In genomic region chr4:2961411-2962098, GRCh38 we compare ENCODE assay signal across 8 cellular contexts. TPM values are rescaled to one million over a fixed set of nuclear protein-coding genes. Genes with fewer than 3 reads are reported as not detected.
DNase-seq lines count a peak whose midpoint lies in the region; ATAC-seq and TF ChIP-seq lines count a peak whose summit lies in the region.

No MANE protein-coding gene starts in this region.

- no peak for TF ChIP-seq RAD21 in IMR-90 (IDR thresholded peaks at IDR 0.05; ENCODE audit: low read length)

- H3K23ac ChIP-seq in IMR-90 (ENCODE audit: low read depth, low read length), result peak overlapping the region; percentile 47

- peak overlapping the region; percentile 54; the same call in 1 of the 2 replicates for H3K14ac ChIP-seq in IMR-90 (replicated peaks; ENCODE audit: low read depth, low read length)

- H3K9ac ChIP-seq in IMR-90 (ENCODE audit: low read depth, low read length), result no peak overlapping the region

- H2BK20ac ChIP-seq in IMR-90 (ENCODE audit: low read depth, low read length), result no peak overlapping the region

- H3K4me3 ChIP-seq in IMR-90 (ENCODE audit: insufficient read depth, low read depth, low read length), result peak overlapping the region; percentile 87; the same call in 1 of the 2 replicates
- peak overlapping the region; percentile 98 to 100 for H3K4me3 ChIP-seq in left lung
- peak overlapping the region; percentile 76 to 95 for H3K4me3 ChIP-seq in vagina
- H3K4me3 ChIP-seq in adrenal gland, result peak overlapping the region in 1 of 4 donors; percentile 93

- peaks cover 39% of the 10 kb centered on the region for H4K20me1 ChIP-seq in IMR-90 (ENCODE audit: insufficient read depth, low read length)

- no peaks in the 10 kb centered on the region for H3K9me3 ChIP-seq in IMR-90 (ENCODE audit: control insufficient read depth, insufficient read depth, low read length)
- H3K9me3 ChIP-seq in left lung, result no peaks in the 10 kb centered on the region
- no peaks in the 10 kb centered on the region for H3K9me3 ChIP-seq in vagina
- no peaks in the 10 kb centered on the region for H3K9me3 ChIP-seq in adrenal gland (replicated peaks in 1 of 3)

- H3K27me3 ChIP-seq in IMR-90 (ENCODE audit: control insufficient read depth, insufficient read depth, low read length), result no peaks in the 10 kb centered on the region
- H3K27me3 ChIP-seq in left lung, result no peaks in the 10 kb centered on the region
- no peaks in the 10 kb centered on the region for H3K27me3 ChIP-seq in vagina
- H3K27me3 ChIP-seq in adrenal gland, result no peaks in the 10 kb centered on the region

- no TSS peak for BruUV-seq in IMR-90 (replicated peaks; lab: Mats Ljungman, UMichigan)

- WGBS in IMR-90 (ENCODE audit: extremely low coverage in 2 of 2, insufficient read length in 1 of 2), 2 experiments, result 54% methylated on average over 8 of the region's 15 CpGs; no CpG with 5 or more reads in 1 of the 2 experiments
- 72 to 79% (median 75%) methylated on average over 15 of the region's 15 CpGs for WGBS in adrenal gland, 4 donors

- H3K27me3 Mint-ChIP-seq in activated T-cell treated with anti-CD3 and anti-CD28 coated beads, Interleukin-2, amount 50 U/mL, for 72 hours (ENCODE audit: low read depth), result no peaks in the 10 kb centered on the region

- no peak overlapping the region for H2BK15ac ChIP-seq in IMR-90 (ENCODE audit: low read depth, low read length)

- TF ChIP-seq CTCF in IMR-90 (conservative IDR thresholded peaks at IDR 0.05; ENCODE audit: low read depth, low read length), result no peak
- TF ChIP-seq CTCF in left lung (IDR thresholded peaks at IDR 0.05), result no peak
- no peak for TF ChIP-seq CTCF in vagina (IDR thresholded peaks at IDR 0.05)
- no peak for TF ChIP-seq CTCF in adrenal gland (IDR thresholded peaks at IDR 0.05)

- no peak overlapping the region for H3K4ac ChIP-seq in IMR-90 (ENCODE audit: low read depth, low read length)

- H2BK5ac ChIP-seq in IMR-90 (ENCODE audit: low read depth, low read length, poor library complexity, severe bottlenecking), result no peak overlapping the region

- dilution Hi-C loops in IMR-90 (cut with HindIII; ENCODE audit: low sequenced_read_pairs, unreplicated experiment), result no loop called here

- H3K27ac ChIP-seq in IMR-90 (ENCODE audit: insufficient read depth, low read length) (no peak overlapping the region), left lung (no peak overlapping the region), vagina (no peak overlapping the region), adrenal gland (peak overlapping the region in 1 of 5 donors; percentile 89)

- peaks cover 10 to 15% of the 10 kb centered on the region in 2 donors for H3K36me3 Mint-ChIP-seq in activated T-cell treated with anti-CD3 and anti-CD28 coated beads, Interleukin-2, amount 50 U/mL, for 72 hours (ENCODE audit: insufficient read depth in 2 of 2)

- intact Hi-C loops in IMR-90 (cut with micrococcal nuclease) (no loop called here), left lung (cut with DNase I) (no loop called here), vagina (cut with DNase I) (no loop called here), adrenal gland (cut with DNase I) (no loop called here)

- H3K27ac Mint-ChIP-seq in activated T-cell treated with anti-CD3 and anti-CD28 coated beads, Interleukin-2, amount 50 U/mL, for 72 hours, result peak overlapping the region; percentile 91

- H3K4me1 Mint-ChIP-seq in activated T-cell treated with anti-CD3 and anti-CD28 coated beads, Interleukin-2, amount 50 U/mL, for 72 hours (ENCODE audit: low read depth), result peaks cover 59% of the 10 kb centered on the region

- ATAC-seq in IMR-90 (ENCODE audit: low read depth) (no peak), left lung (no peak), GM21825 (IDR thresholded peaks at IDR 0.05; ENCODE audit: unreplicated experiment) (no peak)
- ATAC-seq in activated T-cell treated with anti-CD3 and anti-CD28 coated beads, Interleukin-2, amount 50 U/mL, for 72 hours (replicated peaks in 1 of 2), result peak; percentile 16 to 28

- peak; percentile 12 to 41 for DNase-seq in AML-193 (lab: John Stamatoyannopoulos, UW)
- DNase-seq in IMR-90, result no peak
- DNase-seq in activated T-cell treated with anti-CD3 and anti-CD28 coated beads, Interleukin-2, amount 50 U/mL, for 72 hours, result peak; percentile 35 to 36
- DNase-seq in left lung, result no peak
- DNase-seq in vagina (ENCODE audit: extremely low spot score in 2 of 2), result peak in 1 of 2 donors; percentile 83
- DNase-seq in adrenal gland, result no peak
- no peak for DNase-seq in NCI-H526 treated with DMSO at 0.1 percent for 48 hours (lab: John Stamatoyannopoulos, UW)

- no peaks in the 10 kb centered on the region for H3K9me3 Mint-ChIP-seq in activated T-cell treated with anti-CD3 and anti-CD28 coated beads, Interleukin-2, amount 50 U/mL, for 72 hours

- H3K4me1 ChIP-seq in IMR-90 (ENCODE audit: control insufficient read depth, insufficient read depth, low read length), result peaks cover 15% of the 10 kb centered on the region
- H3K4me1 ChIP-seq in left lung, result peaks cover 10 to 42% of the 10 kb centered on the region in 2 donors
- peaks cover 27% of the 10 kb centered on the region for H3K4me1 ChIP-seq in vagina
- H3K4me1 ChIP-seq in adrenal gland (replicated peaks in 1 of 2), result peaks cover 21 to 25% of the 10 kb centered on the region in 2 donors

- H3K56ac ChIP-seq in IMR-90 (ENCODE audit: extremely low read depth, insufficient read depth, low read length), result no peak overlapping the region

- H3K9me1 ChIP-seq in IMR-90 (ENCODE audit: insufficient read depth, low read length), result peaks cover 16% of the 10 kb centered on the region

- POLR2A ChIA-PET in IMR-90 (lab: Charles Lee; ENCODE audit: unreplicated experiment), result no interaction called here

- H3K18ac ChIP-seq in IMR-90 (ENCODE audit: low read depth, low read length), result no peak overlapping the region

- in situ Hi-C loops in IMR-90 (cut with MboI; ENCODE audit: low sequenced_read_pairs), result no loop called here

- peaks cover 31 to 59% of the 10 kb centered on the region in 2 experiments for H3K79me1 ChIP-seq in IMR-90 (ENCODE audit: low read depth in 1 of 2, low read length in 2 of 2)

- H2AK9ac ChIP-seq in IMR-90 (replicated peaks; ENCODE audit: low read depth, low read length, poor library complexity), result peak overlapping the region; percentile 51

- no peak overlapping the region for H4K91ac ChIP-seq in IMR-90 (ENCODE audit: insufficient read depth, low read depth, low read length)

- H4K8ac ChIP-seq in IMR-90 (ENCODE audit: low read depth in 2 of 2, low read length in 2 of 2), result no peak overlapping the region

- CTCF ChIA-PET in IMR-90 (lab: Yijun Ruan, JAX), result interaction anchor here (0.9 kb wide), 1 partner anchor 198 kb away, joined by 3 read pairs; no protein-coding TSS in a partner anchor

- H2AK5ac ChIP-seq in IMR-90 (ENCODE audit: low read depth, low read length), result no peak overlapping the region; the same call in 1 of the 2 replicates

- no peak overlapping the region for H2BK120ac ChIP-seq in IMR-90 (ENCODE audit: low read depth, low read length)

- peak overlapping the region; percentile 86 to 93 for H3K4me3 Mint-ChIP-seq in activated T-cell treated with anti-CD3 and anti-CD28 coated beads, Interleukin-2, amount 50 U/mL, for 72 hours

- peak overlapping the region; percentile 99 for H3K4me2 ChIP-seq in IMR-90 (ENCODE audit: low read depth, low read length)

- TF ChIP-seq POLR2A in IMR-90 (IDR thresholded peaks at IDR 0.05; ENCODE audit: low read depth, low read length), result no peak
- no peak for TF ChIP-seq POLR2A in vagina (IDR thresholded peaks at IDR 0.05)
- TF ChIP-seq POLR2A in adrenal gland (IDR thresholded peaks at IDR 0.05), result no peak

- H3K36me3 ChIP-seq in IMR-90 (ENCODE audit: control insufficient read depth, insufficient read depth, low read length) (peaks cover 6% of the 10 kb centered on the region), left lung (peaks cover 0 to 24% of the 10 kb centered on the region in 2 donors), vagina (peaks cover 0 to 14% of the 10 kb centered on the region in 2 donors), adrenal gland (replicated peaks in 1 of 2) (peaks cover 0 to 11% of the 10 kb centered on the region in 2 donors)

- peak overlapping the region; percentile 19 for H2AFZ ChIP-seq in IMR-90 (replicated peaks; ENCODE audit: low read length, poor library complexity)

- H4K5ac ChIP-seq in IMR-90 (ENCODE audit: low read depth, low read length), result no peak overlapping the region

TF ChIP-seq in IMR-90, 13 proteins besides CTCF, POLR2A, EP300 and RAD21 (continues in another document):
- TF ChIP-seq CEBPB (IDR thresholded peaks at IDR 0.05; ENCODE audit: low read depth, low read length) (no peak), MAZ (IDR thresholded peaks at IDR 0.05; ENCODE audit: borderline replicate concordance, low read depth, low read length) (no peak), RCOR1 (IDR thresholded peaks at IDR 0.05; ENCODE audit: insufficient replicate concordance, low read length) (no peak), MXI1 (IDR thresholded peaks at IDR 0.05; ENCODE audit: borderline replicate concordance, low read depth, low read length) (no peak), BHLHE40 (IDR thresholded peaks at IDR 0.05; ENCODE audit: low read depth, low read length) (no peak), MAFK (IDR thresholded peaks at IDR 0.05; ENCODE audit: low read depth, low read length) (no peak), FOS (IDR thresholded peaks at IDR 0.05; ENCODE audit: low read depth, low read length) (no peak)

RNA-seq across cellular contexts. Expression of gene NOP14, which starts 1.7 kb away (rescaled TPM):
- 10.9 and 19.2 TPM in 2 replicates for total RNA-seq in IMR-90 (2012; rRNA removed)
- 11.3 and 12.6 TPM in 2 replicates for polyA plus RNA-seq in IMR-90 (2012; rRNA removed)
- 5.4 and 8.4 TPM in 2 replicates for polyA plus RNA-seq in IMR-90 (2012; cell fraction: cytosol; rRNA removed)
- 6.7 and 10.4 TPM in 2 replicates for polyA plus RNA-seq in IMR-90 (2012; cell fraction: nucleus; rRNA removed; ENCODE audit: low replicate concordance)
- total RNA-seq in activated T-cell treated with anti-CD3 and anti-CD28 coated beads, Interleukin-2, amount 50 U/mL, for 72 hours, result 10 to 100 TPM; 72.0 to 75.8 TPM
- total RNA-seq in left lung, result 10 to 100 TPM; 20.4 to 27.3 TPM
- total RNA-seq in vagina, result 18.9 TPM
- 10 to 100 TPM; 16.4 to 56.5 (median 23.3) TPM for total RNA-seq in adrenal gland
- polyA plus RNA-seq in adrenal gland, result 10 to 100 TPM; 20.9 to 41.6 (median 25.5) TPM

RNA-seq across cellular contexts. Expression of gene GRK4, which starts 1.8 kb away (rescaled TPM):
- total RNA-seq in IMR-90 (2012; rRNA removed), result 1.6 and 1.7 TPM in 2 replicates
- 2.1 and 2.2 TPM in 2 replicates for polyA plus RNA-seq in IMR-90 (2012; rRNA removed)
- 2.0 and 2.3 TPM in 2 replicates for polyA plus RNA-seq in IMR-90 (2012; cell fraction: cytosol; rRNA removed)
- 1.1 and 1.6 TPM in 2 replicates for polyA plus RNA-seq in IMR-90 (2012; cell fraction: nucleus; rRNA removed; ENCODE audit: low replicate concordance)
- 1 to 10 TPM; 3.8 to 5.5 TPM for total RNA-seq in activated T-cell treated with anti-CD3 and anti-CD28 coated beads, Interleukin-2, amount 50 U/mL, for 72 hours
- total RNA-seq in left lung, result 1 to 10 TPM; 5.3 to 6.8 TPM
- 2.7 TPM for total RNA-seq in vagina
- 1 to 10 TPM; 4.7 to 9.5 (median 7.4) TPM for total RNA-seq in adrenal gland
- polyA plus RNA-seq in adrenal gland, result 10 to 100 TPM in 2 of 3 donors, 1 to 10 TPM in 1; 8.1 to 20.1 (median 10.2) TPM

Comparison
In these comparisons a context has a peak if more than half of its experiments do, and no peak if none do; other contexts are left out.
1. DNase-seq: peak in AML-193 (2 of 2) and activated T-cell treated with anti-CD3 and anti-CD28 coated beads, Interleukin-2, amount 50 U/mL, for 72 hours (2 of 2); none in IMR-90 (single experiment), left lung (0 of 2), adrenal gland (0 of 7) and NCI-H526 treated with DMSO at 0.1 percent for 48 hours (single experiment).
2. ATAC-seq: peak in activated T-cell treated with anti-CD3 and anti-CD28 coated beads, Interleukin-2, amount 50 U/mL, for 72 hours (2 of 2); none in IMR-90 (single experiment), left lung (single experiment) and GM21825 (single experiment).